Comparison of ENCODE assay signal across 8 cellular contexts in genomic region chr13:34942732-34943674, GRCh38. TPM values are rescaled to one million over a fixed set of nuclear protein-coding genes. Genes with fewer than 3 reads are reported as not detected.
DNase-seq lines count a peak whose midpoint lies in the region; ATAC-seq and TF ChIP-seq lines count a peak whose summit lies in the region.

No MANE protein-coding gene starts in this region.

- H3K27me3 ChIP-seq in cardiac muscle cell, result no peaks in the 10 kb centered on the region
- H3K27me3 ChIP-seq in ovary, result no peaks in the 10 kb centered on the region

- no peaks in the 10 kb centered on the region for H3K9me3 Mint-ChIP-seq in activated T-helper 17 cell treated with anti-CD3 and anti-CD28 coated beads, Interleukin-2, amount 50 U/mL, for 72 hours

- H3K36me3 ChIP-seq in cardiac muscle cell (no peaks in the 10 kb centered on the region), ovary (no peaks in the 10 kb centered on the region)

- DNase-seq in DMS79 (lab: John Stamatoyannopoulos, UW) (peak; percentile 8), NCI-H128 (lab: John Stamatoyannopoulos, UW; ENCODE audit: unreplicated experiment) (peak; percentile 31), cardiac muscle cell (ENCODE audit: low read depth in 1 of 2, low spot score in 1 of 2) (peak; percentile 5 to 56), ovary (peak; percentile 11 to 44 (median 33)), CD1c-positive myeloid dendritic cell (ENCODE audit: extremely low spot score) (no peak)

- TF ChIP-seq CTCF in cardiac muscle cell (IDR thresholded peaks at IDR 0.05; ENCODE audit: low read depth, low read length) (no peak), ovary (IDR thresholded peaks at IDR 0.05) (no peak)

- TF ChIP-seq POLR2A in ovary (IDR thresholded peaks at IDR 0.05), result no peak

- H3K4me3 ChIP-seq in cardiac muscle cell (peak overlapping the region; percentile 76), ovary (peak overlapping the region; percentile 100)

- peaks cover 6% of the 10 kb centered on the region for H3K4me1 ChIP-seq in cardiac muscle cell (ENCODE audit: low read depth)
- H3K4me1 ChIP-seq in ovary (ENCODE audit: insufficient read depth), result peaks cover 2% of the 10 kb centered on the region

- no peak for TF ChIP-seq EP300 in ovary (IDR thresholded peaks at IDR 0.05)

- peaks cover 24% of the 10 kb centered on the region for H3K27me3 Mint-ChIP-seq in activated T-helper 17 cell treated with anti-CD3 and anti-CD28 coated beads, Interleukin-2, amount 50 U/mL, for 72 hours

- ATAC-seq in GM21529 (IDR thresholded peaks at IDR 0.05; ENCODE audit: unreplicated experiment), result peak; percentile 13
- peak; percentile 25 for ATAC-seq in activated T-helper 17 cell treated with anti-CD3 and anti-CD28 coated beads, Interleukin-2, amount 50 U/mL, for 72 hours (replicated peaks)
- no peak for ATAC-seq in HG03457 (IDR thresholded peaks at IDR 0.05; ENCODE audit: unreplicated experiment)

- intact Hi-C loops in ovary (cut with DNase I), result no loop called here

- H3K36me3 Mint-ChIP-seq in activated T-helper 17 cell treated with anti-CD3 and anti-CD28 coated beads, Interleukin-2, amount 50 U/mL, for 72 hours (ENCODE audit: low read depth), result peaks cover 6% of the 10 kb centered on the region

- peak overlapping the region; percentile 33 for H3K27ac Mint-ChIP-seq in activated T-helper 17 cell treated with anti-CD3 and anti-CD28 coated beads, Interleukin-2, amount 50 U/mL, for 72 hours

- peaks cover 9% of the 10 kb centered on the region for H3K4me1 Mint-ChIP-seq in activated T-helper 17 cell treated with anti-CD3 and anti-CD28 coated beads, Interleukin-2, amount 50 U/mL, for 72 hours

- H3K9me3 ChIP-seq in cardiac muscle cell (ENCODE audit: low read depth) (no peaks in the 10 kb centered on the region), ovary (no peaks in the 10 kb centered on the region)

- H3K27ac ChIP-seq in cardiac muscle cell (peak overlapping the region; percentile 53), ovary (peak overlapping the region; percentile 82 to 93)

- peak overlapping the region; percentile 79 for H3K4me3 Mint-ChIP-seq in activated T-helper 17 cell treated with anti-CD3 and anti-CD28 coated beads, Interleukin-2, amount 50 U/mL, for 72 hours

- 2% methylated on average over 30 to 67 of the region's 67 CpGs for WGBS in ovary, 3 donors

RNA-seq across cellular contexts. Expression of gene NBEA, which starts 0.9 kb away (rescaled TPM):
- under 1 TPM; 0.50 to 0.79 TPM for total RNA-seq in activated T-helper 17 cell treated with anti-CD3 and anti-CD28 coated beads, Interleukin-2, amount 50 U/mL, for 72 hours
- total RNA-seq in cardiac muscle cell (7.9 and 13.2 TPM in 2 replicates), ovary (10 to 100 TPM in 6 of 7 donors, 1 to 10 TPM in 1; 9.5 to 18.9 (median 16.4) TPM)
- polyA plus RNA-seq in cardiac muscle cell (4.6 and 6.8 TPM in 2 replicates), ovary (1 to 10 TPM; 5.8 to 6.7 TPM)
